Comparison of ENCODE assay signal across 21 cellular contexts in the genomic region with DNA sequence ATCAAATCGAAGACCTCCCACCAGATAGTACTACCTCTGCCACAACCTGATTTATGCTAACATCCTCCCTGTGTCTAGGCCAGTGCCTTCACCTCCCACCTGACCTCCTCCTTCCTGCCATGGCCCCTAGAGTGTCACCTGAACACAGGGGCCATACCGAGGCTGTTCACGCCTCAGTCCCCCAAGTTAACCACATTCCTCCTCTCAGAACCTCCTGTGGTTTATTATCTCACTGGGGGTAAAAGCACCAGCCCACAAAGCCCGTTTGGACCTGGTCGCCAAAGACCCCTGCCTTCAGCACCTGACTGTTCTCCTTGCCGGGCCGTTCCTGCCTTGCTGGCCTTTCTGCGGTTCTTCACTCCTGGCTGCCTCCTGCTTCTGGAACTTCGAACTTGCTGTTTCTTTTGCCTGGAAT. TPM values are rescaled to one million over a fixed set of nuclear protein-coding genes. Genes with fewer than 3 reads are reported as not detected.
DNase-seq lines count a peak whose midpoint lies in the region; ATAC-seq and FAIRE-seq lines count a peak whose summit lies in the region.
"Had no signal": no experiment of that assay in that cellular context is flagged by ENCODE, and none has a peak within 500 bp of the region (broad histone marks: within the 10 kb centered on the region; RNA-seq: fewer than 3 reads in every experiment).

No MANE protein-coding gene starts in this region.

- peak; percentile 73 for FAIRE-seq in GM18507 (lab: Jason Lieb, UNC)
- FAIRE-seq: endothelial cell of umbilical vein, urothelium cell line had no signal

- H3K27me3 Mint-ChIP-seq in immature natural killer cell (ENCODE audit: low read depth in 3 of 3), result peaks cover 0 to 6% (median 3%) of the 10 kb centered on the region in 3 donors

- H3K27ac Mint-ChIP-seq in immature natural killer cell, result no peak overlapping the region
- H3K27ac Mint-ChIP-seq: activated CD4-positive, alpha-beta T cell treated with anti-CD3 and anti-CD28 coated beads, Interleukin-2, amount 10 ng/mL, durations not matched to agents 24 days and 14 days; dendritic cell treated with granulocyte-macrophage colony-stimulating factor and Interleukin-4, amounts not matched to agents 40 ng/mL and 50 ng/mL, for 4 days had no signal

- peak; percentile 25 for DNase-seq in GM18507 (ENCODE audit: extremely low spot score, insufficient read length, low read depth)
- peak in 2 of 3 donors; percentile 6 to 8 for DNase-seq in immature natural killer cell
- DNase-seq in OCI-M1 (lab: John Stamatoyannopoulos, UW), result no peak
- no peak for DNase-seq in SK-N-DZ (ENCODE audit: low spot score)
- DNase-seq in NCI-H1930 (lab: John Stamatoyannopoulos, UW), result no peak
- no peak for DNase-seq in NCI-H187 treated with DMSO at 0.1 percent for 48 hours (lab: John Stamatoyannopoulos, UW)
- DNase-seq: activated CD4-positive, alpha-beta T cell treated with anti-CD3 and anti-CD28 coated beads, Interleukin-2, amount 10 ng/mL, durations not matched to agents 24 days and 14 days; activated effector memory CD4-positive, alpha-beta T cell treated with Interleukin-2 at 50 U/mL for 16 hours; GF-D8; heart left ventricle; Karpas-422; left ventricle myocardium inferior; NCI-H1048; NCI-H2107; NCI-H510A had no signal

- ATAC-seq in GM21515 (IDR thresholded peaks at IDR 0.05; ENCODE audit: unreplicated experiment), result peak; percentile 73
- ATAC-seq in HG03103 (IDR thresholded peaks at IDR 0.05; ENCODE audit: low read depth, unreplicated experiment), result peak; percentile 66
- ATAC-seq: heart left ventricle had no signal

- peaks cover 0 to 4% (median 0%) of the 10 kb centered on the region in 6 donors for H3K9me3 Mint-ChIP-seq in immature natural killer cell
- H3K9me3 Mint-ChIP-seq: activated CD4-positive, alpha-beta T cell treated with anti-CD3 and anti-CD28 coated beads, Interleukin-2, amount 10 ng/mL, durations not matched to agents 24 days and 14 days; dendritic cell treated with granulocyte-macrophage colony-stimulating factor and Interleukin-4, amounts not matched to agents 40 ng/mL and 50 ng/mL, for 4 days; neural crest cell had no signal

- no peak overlapping the region for H3K4me3 Mint-ChIP-seq in immature natural killer cell
- H3K4me3 Mint-ChIP-seq: activated CD4-positive, alpha-beta T cell treated with anti-CD3 and anti-CD28 coated beads, Interleukin-2, amount 10 ng/mL, durations not matched to agents 24 days and 14 days; dendritic cell treated with granulocyte-macrophage colony-stimulating factor and Interleukin-4, amounts not matched to agents 40 ng/mL and 50 ng/mL, for 4 days; neural crest cell had no signal

- H3K36me3 Mint-ChIP-seq in immature natural killer cell, result no peaks in the 10 kb centered on the region

- peaks cover 6 to 9% of the 10 kb centered on the region in 2 donors for H3K4me1 Mint-ChIP-seq in immature natural killer cell
- H3K4me1 Mint-ChIP-seq: activated CD4-positive, alpha-beta T cell treated with anti-CD3 and anti-CD28 coated beads, Interleukin-2, amount 10 ng/mL, durations not matched to agents 24 days and 14 days; neural crest cell had no signal

RNA-seq across cellular contexts. Expression of gene MAS1, which starts 13.7 kb away (rescaled TPM):
- not detected for polyA plus RNA-seq in immature natural killer cell
- not detected in 2 replicates for polyA plus RNA-seq in SK-N-DZ (2014; cell fraction: cytosol; rRNA removed)
- polyA plus RNA-seq in SK-N-DZ (2014; cell fraction: nucleus; rRNA removed), result not detected in 2 replicates
- polyA plus RNA-seq: endothelial cell of umbilical vein, heart left ventricle had no signal

Comparison
In these comparisons a context has a peak if more than half of its experiments do, and no peak if none do; other contexts are left out.
1. DNase-seq: peak in GM18507 (single experiment) and immature natural killer cell (2 of 3); none in OCI-M1 (single experiment), SK-N-DZ (single experiment), NCI-H1930 (0 of 2) and NCI-H187 treated with DMSO at 0.1 percent for 48 hours (single experiment).